Comparison of ENCODE assay signal across 9 cellular contexts in genomic region chr4:7034262-7035081, GRCh38. TPM values are rescaled to one million over a fixed set of nuclear protein-coding genes. Genes with fewer than 3 reads are reported as not detected.
DNase-seq lines count a peak whose midpoint lies in the region; ATAC-seq, FAIRE-seq and TF ChIP-seq lines count a peak whose summit lies in the region.
"Had no signal": no experiment of that assay in that cellular context is flagged by ENCODE, and none has a peak within 500 bp of the region (broad histone marks: within the 10 kb centered on the region; RNA-seq: fewer than 3 reads in every experiment).

No MANE protein-coding gene starts in this region.

- H3K9ac ChIP-seq in fibroblast of lung (ENCODE audit: insufficient read depth, low read length), result no peak overlapping the region

- FAIRE-seq in H54 (lab: Jason Lieb, UNC) (no peak), HTR-8/SVneo (lab: Jason Lieb, UNC) (no peak)

- H3K27ac ChIP-seq in fibroblast of lung (ENCODE audit: insufficient read depth, low read length) (no peak overlapping the region), prostate gland (peak overlapping the region in 1 of 2 donors; percentile 57)
- H3K27ac ChIP-seq: heart left ventricle had no signal

- H3K27me3 ChIP-seq in fibroblast of lung (ENCODE audit: control insufficient read depth, insufficient read depth, low read length), result no peaks in the 10 kb centered on the region
- H3K27me3 ChIP-seq in prostate gland (replicated peaks; ENCODE audit: insufficient read depth), result no peaks in the 10 kb centered on the region
- H3K27me3 ChIP-seq: heart left ventricle had no signal

- peak; percentile 51 for DNase-seq in H54 (ENCODE audit: insufficient read length, low spot score)
- peak; percentile 21 for DNase-seq in NCI-H69 (lab: John Stamatoyannopoulos, UW)
- peak; percentile 24 to 81 for DNase-seq in fibroblast of lung (ENCODE audit: low read depth in 2 of 2)
- peak; percentile 37 for DNase-seq in prostate gland (ENCODE audit: low spot score)
- no peak for DNase-seq in HTR-8/SVneo (ENCODE audit: insufficient read length, low spot score)
- DNase-seq: NCI-H524 had no signal

- no peak for TF ChIP-seq CTCF in fibroblast of lung (conservative IDR thresholded peaks at IDR 0.05 in 1 of 2, IDR thresholded peaks at IDR 0.05 in 1 of 2; ENCODE audit: low read depth in 1 of 2, low read length in 2 of 2)
- TF ChIP-seq CTCF in prostate gland (IDR thresholded peaks at IDR 0.05), result peak in 1 of 4 experiments; percentile 7

- no peak for ATAC-seq in GM18505 (IDR thresholded peaks at IDR 0.05; ENCODE audit: unreplicated experiment)
- ATAC-seq in HG03442 (IDR thresholded peaks at IDR 0.05; ENCODE audit: unreplicated experiment), result no peak

- TF ChIP-seq POLR2A in H54 (IDR thresholded peaks at IDR 0.05; ENCODE audit: low read depth, low read length), result no peak
- no peak for TF ChIP-seq POLR2A in prostate gland (IDR thresholded peaks at IDR 0.05)
- TF ChIP-seq POLR2A in GM18505 (IDR thresholded peaks at IDR 0.05; ENCODE audit: borderline replicate concordance, extremely low read depth, insufficient read depth, insufficient read length), result no peak

- H3K9me3 ChIP-seq in fibroblast of lung (ENCODE audit: control insufficient read depth, insufficient read depth, low read depth, low read length), result no peaks in the 10 kb centered on the region
- no peaks in the 10 kb centered on the region for H3K9me3 ChIP-seq in prostate gland
- H3K9me3 ChIP-seq: heart left ventricle had no signal

- H3K79me2 ChIP-seq in fibroblast of lung (ENCODE audit: control insufficient read depth, insufficient read depth, low read length), result no peaks in the 10 kb centered on the region

- no peak overlapping the region for H2AFZ ChIP-seq in fibroblast of lung (ENCODE audit: low read length)

- H3K4me3 ChIP-seq in fibroblast of lung (replicated peaks in 1 of 4; ENCODE audit: control extremely low read depth in 1 of 4, insufficient read depth in 1 of 4, low read depth in 3 of 4, low read length in 4 of 4) (no peak overlapping the region), prostate gland (no peak overlapping the region)
- H3K4me3 ChIP-seq: heart left ventricle had no signal

- intact Hi-C loops in prostate gland (cut with DNase I), result no loop called here

- 46% methylated on average over 20 of the region's 20 CpGs for WGBS in prostate gland

- no peaks in the 10 kb centered on the region for H4K20me1 ChIP-seq in fibroblast of lung (ENCODE audit: control insufficient read depth, extremely low read depth, insufficient read depth, low read length)

- peaks cover 5% of the 10 kb centered on the region for H3K36me3 ChIP-seq in fibroblast of lung (ENCODE audit: control insufficient read depth, insufficient read depth, low read length)
- H3K36me3 ChIP-seq in prostate gland, result peaks cover 0 to 13% of the 10 kb centered on the region in 2 donors

- H3K4me1 ChIP-seq in fibroblast of lung (ENCODE audit: control insufficient read depth, extremely low read depth, insufficient read depth, low read length) (peaks cover 6% of the 10 kb centered on the region), prostate gland (replicated peaks) (peaks cover 5% of the 10 kb centered on the region)

- H3K4me2 ChIP-seq in fibroblast of lung (ENCODE audit: extremely low read depth, insufficient read depth, low read length), result no peak overlapping the region

RNA-seq across cellular contexts. Expression of gene TADA2B, which starts 8.7 kb away (rescaled TPM):
- total RNA-seq in fibroblast of lung (10.0 and 12.6 TPM in 2 replicates), prostate gland (10 to 100 TPM; 34.5 to 41.2 TPM)
- 8.0 and 8.5 TPM in 2 replicates for polyA plus RNA-seq in fibroblast of lung
- polyA plus RNA-seq in fibroblast of lung (2012), result 11.4 and 12.8 TPM in 2 replicates
- polyA minus RNA-seq in fibroblast of lung (ENCODE audit: low replicate concordance), result 8.7 and 10.4 TPM in 2 replicates

RNA-seq across cellular contexts. Expression of gene GRPEL1, which starts 33.4 kb away (rescaled TPM):
- total RNA-seq in fibroblast of lung (16.3 and 20.8 TPM in 2 replicates), prostate gland (10 to 100 TPM; 12.8 to 25.6 TPM)
- polyA plus RNA-seq in fibroblast of lung, result 42.7 and 49.1 TPM in 2 replicates
- 39.1 and 45.2 TPM in 2 replicates for polyA plus RNA-seq in fibroblast of lung (2012)
- 6.6 and 6.7 TPM in 2 replicates for polyA minus RNA-seq in fibroblast of lung (ENCODE audit: low replicate concordance)
